In genomic region chr10:78756604-78757442, GRCh38 we compare ENCODE assay signal across 8 cellular contexts.
DNase-seq lines count a peak whose midpoint lies in the region; TF ChIP-seq lines count a peak whose summit lies in the region.

No MANE protein-coding gene starts in this region.

- no peaks in the 10 kb centered on the region for H3K36me3 ChIP-seq in SJCRH30
- no peaks in the 10 kb centered on the region for H3K36me3 ChIP-seq in testis (ENCODE audit: low read depth, missing control alignments)

- no peak for TF ChIP-seq POLR2A in testis (IDR thresholded peaks at IDR 0.05)

- intact Hi-C loops in testis (cut with DNase I; ENCODE audit: low total_unique reads), result no loop called here

- TF ChIP-seq CTCF in testis (IDR thresholded peaks at IDR 0.05), result no peak

- WGBS in testis, 2 donors, result 77 to 81% methylated on average over 13 to 19 of the region's 19 CpGs

- H3K4me1 ChIP-seq in SJCRH30 (peaks cover 27% of the 10 kb centered on the region), testis (peaks cover 2% of the 10 kb centered on the region)

- no peak overlapping the region for H3K4me3 ChIP-seq in SJCRH30
- H3K4me3 ChIP-seq in testis, result no peak overlapping the region

- H3K27ac ChIP-seq in SJCRH30 (no peak overlapping the region), epithelial cell of prostate (peak overlapping the region; percentile 16), testis (no peak overlapping the region)

- H3K9me3 ChIP-seq in SJCRH30 (replicated peaks) (no peaks in the 10 kb centered on the region), testis (no peaks in the 10 kb centered on the region)

- DNase-seq in HCEC 1CT (peak; percentile 93), SJCRH30 (peak; percentile 63 to 70), epithelial cell of prostate (ENCODE audit: low read depth, low spot score) (peak; percentile 84), midbrain (lab: John Stamatoyannopoulos, UW) (peak; percentile 69), testis (peak; percentile 43), NCI-H2029 treated with DMSO at 0.1 percent for 48 hours (lab: John Stamatoyannopoulos, UW) (no peak), T-helper 1 cell (no peak)
- DNase-seq in effector CD8-positive, alpha-beta T cell (lab: John Stamatoyannopoulos, UW), result no peak

- H3K27me3 ChIP-seq in SJCRH30, result no peaks in the 10 kb centered on the region
- no peaks in the 10 kb centered on the region for H3K27me3 ChIP-seq in testis

Comparison
In these comparisons a context has a peak if more than half of its experiments do, and no peak if none do; other contexts are left out.
1. DNase-seq: peak in HCEC 1CT (single experiment), SJCRH30 (2 of 2), epithelial cell of prostate (single experiment), midbrain (single experiment) and testis (single experiment); none in NCI-H2029 treated with DMSO at 0.1 percent for 48 hours (single experiment), T-helper 1 cell (0 of 5) and effector CD8-positive, alpha-beta T cell (single experiment).